In the genomic region with DNA sequence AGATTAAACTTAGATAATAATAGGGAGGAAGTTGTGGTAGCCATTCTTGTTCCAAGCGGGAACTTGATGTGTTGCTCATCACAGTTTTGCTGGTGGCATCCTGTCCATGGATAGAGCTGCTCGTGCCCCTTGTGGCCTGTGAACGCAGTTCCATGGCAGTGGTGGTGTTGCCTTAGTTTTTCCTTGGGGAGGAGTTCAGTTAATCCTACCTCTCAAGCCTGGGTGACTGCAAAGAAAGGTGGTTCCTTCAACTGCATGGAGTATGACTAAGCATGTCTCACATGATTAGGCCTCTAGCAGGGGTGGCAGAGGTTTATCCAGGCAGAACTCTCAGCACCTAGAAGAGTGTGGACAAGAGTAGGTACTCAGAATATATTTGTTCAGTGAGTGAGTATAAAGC, we compare ENCODE assay signal across 1 cellular context.
TF ChIP-seq lines count a peak whose summit lies in the region.

No MANE protein-coding gene starts in this region.

TF ChIP-seq in K562, 482 proteins besides CTCF, POLR2A, EP300 and RAD21 (continued from another document and continues in another):
- peak; percentile 58 for TF ChIP-seq PRDM10 (IDR thresholded peaks at IDR 0.05; ENCODE audit: partially characterized antibody)
- TF ChIP-seq HDAC1 (IDR thresholded peaks at IDR 0.05) = peak in 1 of 2 experiments; percentile 71; a peak in 1 of 4 replicates
- no peak for TF ChIP-seq SNIP1 (IDR thresholded peaks at IDR 0.05; ENCODE audit: low read depth)
- TF ChIP-seq, protein P1, sequence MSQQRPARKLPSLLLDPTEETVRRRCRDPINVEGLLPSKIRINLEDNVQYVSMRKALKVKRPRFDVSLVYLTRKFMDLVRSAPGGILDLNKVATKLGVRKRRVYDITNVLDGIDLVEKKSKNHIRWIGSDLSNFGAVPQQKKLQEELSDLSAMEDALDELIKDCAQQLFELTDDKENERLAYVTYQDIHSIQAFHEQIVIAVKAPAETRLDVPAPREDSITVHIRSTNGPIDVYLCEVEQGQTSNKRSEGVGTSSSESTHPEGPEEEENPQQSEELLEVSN (IDR thresholded peaks at IDR 0.05; ENCODE audit: borderline replicate concordance in 1 of 2, extremely low read depth in 1 of 2, insufficient read depth in 1 of 2, insufficient read length in 1 of 2, low read depth in 1 of 2, low read length in 1 of 2, poor library complexity in 1 of 2, severe bottlenecking in 1 of 2) = peak; percentile 21 to 46
- TF ChIP-seq NR1H2 (CRISPR knock-in tag; IDR thresholded peaks at IDR 0.05) = no peak
- TF ChIP-seq, protein P2, sequence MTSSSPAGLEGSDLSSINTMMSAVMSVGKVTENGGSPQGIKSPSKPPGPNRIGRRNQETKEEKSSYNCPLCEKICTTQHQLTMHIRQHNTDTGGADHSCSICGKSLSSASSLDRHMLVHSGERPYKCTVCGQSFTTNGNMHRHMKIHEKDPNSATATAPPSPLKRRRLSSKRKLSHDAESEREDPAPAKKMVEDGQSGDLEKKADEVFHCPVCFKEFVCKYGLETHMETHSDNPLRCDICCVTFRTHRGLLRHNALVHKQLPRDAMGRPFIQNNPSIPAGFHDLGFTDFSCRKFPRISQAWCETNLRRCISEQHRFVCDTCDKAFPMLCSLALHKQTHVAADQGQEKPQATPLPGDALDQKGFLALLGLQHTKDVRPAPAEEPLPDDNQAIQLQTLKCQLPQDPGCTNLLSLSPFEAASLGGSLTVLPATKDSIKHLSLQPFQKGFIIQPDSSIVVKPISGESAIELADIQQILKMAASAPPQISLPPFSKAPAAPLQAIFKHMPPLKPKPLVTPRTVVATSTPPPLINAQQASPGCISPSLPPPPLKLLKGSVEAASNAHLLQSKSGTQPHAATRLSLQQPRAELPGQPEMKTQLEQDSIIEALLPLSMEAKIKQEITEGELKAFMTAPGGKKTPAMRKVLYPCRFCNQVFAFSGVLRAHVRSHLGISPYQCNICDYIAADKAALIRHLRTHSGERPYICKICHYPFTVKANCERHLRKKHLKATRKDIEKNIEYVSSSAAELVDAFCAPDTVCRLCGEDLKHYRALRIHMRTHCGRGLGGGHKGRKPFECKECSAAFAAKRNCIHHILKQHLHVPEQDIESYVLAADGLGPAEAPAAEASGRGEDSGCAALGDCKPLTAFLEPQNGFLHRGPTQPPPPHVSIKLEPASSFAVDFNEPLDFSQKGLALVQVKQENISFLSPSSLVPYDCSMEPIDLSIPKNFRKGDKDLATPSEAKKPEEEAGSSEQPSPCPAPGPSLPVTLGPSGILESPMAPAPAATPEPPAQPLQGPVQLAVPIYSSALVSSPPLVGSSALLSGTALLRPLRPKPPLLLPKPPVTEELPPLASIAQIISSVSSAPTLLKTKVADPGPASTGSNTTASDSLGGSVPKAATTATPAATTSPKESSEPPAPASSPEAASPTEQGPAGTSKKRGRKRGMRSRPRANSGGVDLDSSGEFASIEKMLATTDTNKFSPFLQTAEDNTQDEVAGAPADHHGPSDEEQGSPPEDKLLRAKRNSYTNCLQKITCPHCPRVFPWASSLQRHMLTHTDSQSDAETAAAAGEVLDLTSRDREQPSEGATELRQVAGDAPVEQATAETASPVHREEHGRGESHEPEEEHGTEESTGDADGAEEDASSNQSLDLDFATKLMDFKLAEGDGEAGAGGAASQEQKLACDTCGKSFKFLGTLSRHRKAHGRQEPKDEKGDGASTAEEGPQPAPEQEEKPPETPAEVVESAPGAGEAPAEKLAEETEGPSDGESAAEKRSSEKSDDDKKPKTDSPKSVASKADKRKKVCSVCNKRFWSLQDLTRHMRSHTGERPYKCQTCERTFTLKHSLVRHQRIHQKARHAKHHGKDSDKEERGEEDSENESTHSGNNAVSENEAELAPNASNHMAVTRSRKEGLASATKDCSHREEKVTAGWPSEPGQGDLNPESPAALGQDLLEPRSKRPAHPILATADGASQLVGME (CRISPR knock-in tag; IDR thresholded peaks at IDR 0.05) = peak; percentile 84; the same call in 1 of the 2 replicates
- TF ChIP-seq TEAD4 (IDR thresholded peaks at IDR 0.05; ENCODE audit: low read length) = 0 out of 2 replicates have a peak, but pooled peaks have one; percentile 31
- no peak for TF ChIP-seq TEAD4 (CRISPR knock-in tag; IDR thresholded peaks at IDR 0.05; ENCODE audit: borderline replicate concordance)
- TF ChIP-seq, protein P3, sequence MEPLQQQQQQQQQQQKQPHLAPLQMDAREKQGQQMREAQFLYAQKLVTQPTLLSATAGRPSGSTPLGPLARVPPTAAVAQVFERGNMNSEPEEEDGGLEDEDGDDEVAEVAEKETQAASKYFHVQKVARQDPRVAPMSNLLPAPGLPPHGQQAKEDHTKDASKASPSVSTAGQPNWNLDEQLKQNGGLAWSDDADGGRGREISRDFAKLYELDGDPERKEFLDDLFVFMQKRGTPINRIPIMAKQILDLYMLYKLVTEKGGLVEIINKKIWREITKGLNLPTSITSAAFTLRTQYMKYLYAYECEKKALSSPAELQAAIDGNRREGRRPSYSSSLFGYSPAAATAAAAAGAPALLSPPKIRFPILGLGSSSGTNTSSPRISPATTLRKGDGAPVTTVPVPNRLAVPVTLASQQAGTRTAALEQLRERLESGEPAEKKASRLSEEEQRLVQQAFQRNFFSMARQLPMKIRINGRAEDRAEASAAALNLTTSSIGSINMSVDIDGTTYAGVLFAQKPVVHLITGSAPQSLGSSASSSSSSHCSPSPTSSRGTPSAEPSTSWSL (CRISPR knock-in tag; IDR thresholded peaks at IDR 0.05; ENCODE audit: borderline replicate concordance) = no peak
- no peak for TF ChIP-seq SP2 (IDR thresholded peaks at IDR 0.05; ENCODE audit: extremely low read depth, low read depth, low read length, poor library complexity, severe bottlenecking)
- TF ChIP-seq, protein P4, sequence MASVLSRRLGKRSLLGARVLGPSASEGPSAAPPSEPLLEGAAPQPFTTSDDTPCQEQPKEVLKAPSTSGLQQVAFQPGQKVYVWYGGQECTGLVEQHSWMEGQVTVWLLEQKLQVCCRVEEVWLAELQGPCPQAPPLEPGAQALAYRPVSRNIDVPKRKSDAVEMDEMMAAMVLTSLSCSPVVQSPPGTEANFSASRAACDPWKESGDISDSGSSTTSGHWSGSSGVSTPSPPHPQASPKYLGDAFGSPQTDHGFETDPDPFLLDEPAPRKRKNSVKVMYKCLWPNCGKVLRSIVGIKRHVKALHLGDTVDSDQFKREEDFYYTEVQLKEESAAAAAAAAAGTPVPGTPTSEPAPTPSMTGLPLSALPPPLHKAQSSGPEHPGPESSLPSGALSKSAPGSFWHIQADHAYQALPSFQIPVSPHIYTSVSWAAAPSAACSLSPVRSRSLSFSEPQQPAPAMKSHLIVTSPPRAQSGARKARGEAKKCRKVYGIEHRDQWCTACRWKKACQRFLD (CRISPR knock-in tag; IDR thresholded peaks at IDR 0.05) = peak; percentile 89
- TF ChIP-seq NFE2L1 (tag; IDR thresholded peaks at IDR 0.05; ENCODE audit: borderline replicate concordance, low read depth) = peak; percentile 64; the same call in 1 of the 2 replicates
- no peak for TF ChIP-seq ZNF354B (CRISPR knock-in tag; IDR thresholded peaks at IDR 0.05)
- TF ChIP-seq LARP7 (IDR thresholded peaks at IDR 0.05) = no peak
- TF ChIP-seq PHF20 (IDR thresholded peaks at IDR 0.05; ENCODE audit: partially characterized antibody) = peak; percentile 34
- peak; percentile 82 for TF ChIP-seq SMARCA4 (IDR thresholded peaks at IDR 0.05)
- TF ChIP-seq PHF21A (IDR thresholded peaks at IDR 0.05; ENCODE audit: borderline replicate concordance, low read depth) = peak; percentile 74; the same call in 1 of the 2 replicates
- TF ChIP-seq ZC3H11A (IDR thresholded peaks at IDR 0.05; ENCODE audit: low read depth, low read length) = no peak
- TF ChIP-seq ZEB2 (IDR thresholded peaks at IDR 0.05) = peak; percentile 72
- peak; percentile 66; the same call in 1 of the 2 replicates for TF ChIP-seq JUND (IDR thresholded peaks at IDR 0.05; ENCODE audit: borderline replicate concordance, low read depth, low read length)
- peak; percentile 91; the same call in 2 of the 3 replicates for TF ChIP-seq JUND (tag; IDR thresholded peaks at IDR 0.05; ENCODE audit: borderline replicate concordance, low read depth, low read length)
- TF ChIP-seq ZNF76 (CRISPR knock-in tag; IDR thresholded peaks at IDR 0.05; ENCODE audit: borderline replicate concordance) = peak; percentile 57; the same call in 1 of the 2 replicates
- TF ChIP-seq ZNF589 (CRISPR knock-in tag; IDR thresholded peaks at IDR 0.05; ENCODE audit: low read depth) = peak; percentile 91; the same call in 1 of the 2 replicates
- peak; percentile 81 for TF ChIP-seq MECOM (CRISPR knock-in tag; IDR thresholded peaks at IDR 0.05)
- TF ChIP-seq, protein P5, sequence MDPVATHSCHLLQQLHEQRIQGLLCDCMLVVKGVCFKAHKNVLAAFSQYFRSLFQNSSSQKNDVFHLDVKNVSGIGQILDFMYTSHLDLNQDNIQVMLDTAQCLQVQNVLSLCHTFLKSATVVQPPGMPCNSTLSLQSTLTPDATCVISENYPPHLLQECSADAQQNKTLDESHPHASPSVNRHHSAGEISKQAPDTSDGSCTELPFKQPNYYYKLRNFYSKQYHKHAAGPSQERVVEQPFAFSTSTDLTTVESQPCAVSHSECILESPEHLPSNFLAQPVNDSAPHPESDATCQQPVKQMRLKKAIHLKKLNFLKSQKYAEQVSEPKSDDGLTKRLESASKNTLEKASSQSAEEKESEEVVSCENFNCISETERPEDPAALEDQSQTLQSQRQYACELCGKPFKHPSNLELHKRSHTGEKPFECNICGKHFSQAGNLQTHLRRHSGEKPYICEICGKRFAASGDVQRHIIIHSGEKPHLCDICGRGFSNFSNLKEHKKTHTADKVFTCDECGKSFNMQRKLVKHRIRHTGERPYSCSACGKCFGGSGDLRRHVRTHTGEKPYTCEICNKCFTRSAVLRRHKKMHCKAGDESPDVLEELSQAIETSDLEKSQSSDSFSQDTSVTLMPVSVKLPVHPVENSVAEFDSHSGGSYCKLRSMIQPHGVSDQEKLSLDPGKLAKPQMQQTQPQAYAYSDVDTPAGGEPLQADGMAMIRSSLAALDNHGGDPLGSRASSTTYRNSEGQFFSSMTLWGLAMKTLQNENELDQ (CRISPR knock-in tag; IDR thresholded peaks at IDR 0.05; ENCODE audit: borderline replicate concordance) = no peak
- 0 out of 2 replicates have a peak, but pooled peaks have one; percentile 6 for TF ChIP-seq CEBPB (tag; IDR thresholded peaks at IDR 0.05)
- peak; percentile 94 for TF ChIP-seq DMBX1 (CRISPR knock-in tag; IDR thresholded peaks at IDR 0.05; ENCODE audit: borderline replicate concordance)
- 0 out of 2 replicates have a peak, but pooled peaks have one; percentile 44 for TF ChIP-seq KLF1 (tag; IDR thresholded peaks at IDR 0.05)
- 0 out of 6 replicates have a peak, but pooled peaks of 1 of the 3 experiments have one; percentile 21 for TF ChIP-seq ZBTB11 (CRISPR knock-in tag; IDR thresholded peaks at IDR 0.05)
